ENCODE assay signal across 19 cellular contexts in the genomic region with DNA sequence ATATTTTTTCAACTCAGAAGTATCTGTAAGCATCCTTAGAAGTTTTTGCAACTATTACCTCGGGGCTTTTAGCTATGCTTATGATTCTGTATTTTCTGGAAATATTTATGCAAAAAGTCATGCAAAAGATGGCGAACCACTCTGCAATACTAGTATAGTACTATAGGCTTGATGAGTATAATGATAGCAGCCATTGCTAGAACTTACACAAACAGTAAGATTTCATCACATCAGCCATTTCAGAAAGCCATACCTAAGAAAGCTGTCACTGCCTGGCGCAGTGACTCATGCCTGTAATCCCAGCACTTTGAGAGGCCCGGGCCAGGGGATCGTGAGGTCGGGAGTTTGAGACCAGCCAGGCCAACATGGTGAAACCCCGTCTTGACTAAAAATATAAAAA.
"Had no signal": no experiment of that assay in that cellular context is flagged by ENCODE, and none has a peak within 500 bp of the region (broad histone marks: within the 10 kb centered on the region; RNA-seq: fewer than 3 reads in every experiment).

No MANE protein-coding gene starts in this region.

- DNase-seq: activated CD4-positive, alpha-beta T cell treated with anti-CD3 and anti-CD28 coated beads for 48 hours; activated CD4-positive, alpha-beta T cell treated with anti-CD3 and anti-CD28 coated beads, Interleukin-2, amount 50 U/mL, for 4 hours; activated CD4-positive, CD25-positive, alpha-beta regulatory T cell treated with anti-CD3 and anti-CD28 coated beads, Interleukin-2, amount 50 U/mL, for 72 hours; activated CD8-positive, alpha-beta memory T cell treated with anti-CD3 and anti-CD28 coated beads, Interleukin-2, amount 50 U/mL, for 48 hours; activated CD8-positive, alpha-beta T cell treated with anti-CD3 and anti-CD28 coated beads, Interleukin-2, amount 10 ng/mL, durations not matched to agents 7 days and 5 days; activated naive CD8-positive, alpha-beta T cell treated with anti-CD3 and anti-CD28 coated beads, Interleukin-2, amount 50 U/mL, for 24 hours; activated T-cell treated with anti-CD3 and anti-CD28 coated beads, Interleukin-2, amount 50 U/mL, for 1 hour; amygdala; NCI-H1105 treated with DMSO at 0.1 percent for 48 hours; NCI-H1436 treated with DMSO at 0.1 percent for 48 hours; NCI-H1930; NCI-H2107; NCI-H2171 treated with DMSO at 0.1 percent for 48 hours; NCI-H510A treated with DMSO at 0.1 percent for 48 hours; NCI-H69; NK-92 treated with Interleukin-12 subunit alpha and Interleukin-12 subunit beta, amount 100 ng/mL, for 24 hours; OCI-M1; SHP77 treated with DMSO at 0.1 percent for 48 hours had no signal

- H3K4me3 ChIP-seq: cardiac muscle cell had no signal
